2 cellular contexts compared by ENCODE assay signal in genomic region chr5:172743112-172743959, GRCh38.
TF ChIP-seq lines count a peak whose summit lies in the region.

No MANE protein-coding gene starts in this region.

TF ChIP-seq in liver, 16 proteins besides CTCF, POLR2A, EP300 and RAD21:
- TF ChIP-seq FOXA2 (IDR thresholded peaks at IDR 0.05): no peak
- no peak for TF ChIP-seq EGR1 (IDR thresholded peaks at IDR 0.05; ENCODE audit: low read depth in 2 of 2)
- peak; percentile 32 for TF ChIP-seq NR2F2 (IDR thresholded peaks at IDR 0.05)
- TF ChIP-seq FOXA1 (IDR thresholded peaks at IDR 0.05): no peak
- TF ChIP-seq HNF4G (IDR thresholded peaks at IDR 0.05): no peak

TF ChIP-seq in HepG2, 621 proteins besides CTCF, POLR2A, EP300 and RAD21:
- TF ChIP-seq ZBTB14 (CRISPR knock-in tag; IDR thresholded peaks at IDR 0.05) (no peak), ZMYM3 (CRISPR knock-in tag; IDR thresholded peaks at IDR 0.05) (no peak), PHB2 (IDR thresholded peaks at IDR 0.05; ENCODE audit: partially characterized antibody) (no peak), ZIK1 (CRISPR knock-in tag; IDR thresholded peaks at IDR 0.05; ENCODE audit: borderline replicate concordance, low read depth) (no peak), SRSF4 (IDR thresholded peaks at IDR 0.05; ENCODE audit: low read depth, low read length, poor library complexity, severe bottlenecking) (no peak), HOXA7 (CRISPR knock-in tag; IDR thresholded peaks at IDR 0.05) (no peak), PITX1 (CRISPR knock-in tag; IDR thresholded peaks at IDR 0.05) (no peak), JUNB (CRISPR knock-in tag; IDR thresholded peaks at IDR 0.05; ENCODE audit: borderline replicate concordance) (no peak), PRPF4 (IDR thresholded peaks at IDR 0.05; ENCODE audit: low read depth, low read length, poor library complexity, severe bottlenecking) (no peak), BHLHE40 (IDR thresholded peaks at IDR 0.05; ENCODE audit: low read length) (no peak), ZNF24 (IDR thresholded peaks at IDR 0.05) (no peak), SMC3 (IDR thresholded peaks at IDR 0.05; ENCODE audit: low read length) (no peak), MEIS1 (CRISPR knock-in tag; IDR thresholded peaks at IDR 0.05; ENCODE audit: borderline replicate concordance) (no peak), PAX8 (CRISPR knock-in tag; IDR thresholded peaks at IDR 0.05; ENCODE audit: borderline replicate concordance) (no peak)
